8 cellular contexts compared by ENCODE assay signal in the genomic region with DNA sequence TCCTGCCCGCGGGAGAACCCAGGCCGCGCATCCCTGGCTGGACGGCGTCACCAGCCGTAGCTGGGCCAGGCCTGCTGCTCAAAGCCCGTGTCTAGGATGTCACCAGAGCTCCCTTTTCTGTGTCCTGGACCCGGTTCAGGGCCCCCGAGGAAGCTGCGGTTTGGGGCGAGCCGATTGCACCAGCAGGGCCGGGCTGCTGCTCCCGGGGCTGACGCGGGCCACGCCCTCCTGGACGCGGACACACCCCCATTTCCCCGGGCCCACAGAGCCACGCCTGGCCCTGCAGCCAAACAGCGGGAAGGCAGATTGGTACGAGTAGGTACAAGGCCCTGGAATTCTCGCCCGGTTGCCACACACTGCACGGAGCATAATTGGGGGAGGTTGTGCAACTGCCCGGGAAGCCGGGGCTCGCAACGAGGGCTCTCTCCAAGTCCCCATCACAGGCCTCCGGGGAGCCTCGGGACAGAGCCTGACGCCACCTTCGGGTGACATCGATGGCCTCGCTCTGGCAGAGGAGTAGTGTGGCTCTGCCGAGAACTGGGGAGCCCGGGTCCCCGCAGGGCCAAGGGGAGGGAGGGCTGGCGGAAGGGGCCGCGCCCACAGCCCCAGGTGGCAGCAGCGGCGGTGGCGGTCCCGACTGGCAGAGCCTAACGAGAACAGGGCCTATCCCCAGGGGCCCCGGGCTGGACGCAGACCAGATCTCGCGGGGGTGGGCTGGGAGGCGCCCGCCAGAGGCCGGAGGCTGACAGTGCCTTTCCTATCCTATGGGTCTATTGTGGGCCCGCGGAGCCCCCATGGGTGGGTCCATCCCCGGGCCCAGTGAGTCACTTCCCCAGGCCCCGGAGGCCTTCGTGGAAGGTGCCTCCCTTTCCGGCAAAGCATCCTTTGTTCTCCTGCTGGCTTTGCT. TPM values are rescaled to one million over a fixed set of nuclear protein-coding genes. Genes with fewer than 3 reads are reported as not detected.
DNase-seq lines count a peak whose midpoint lies in the region; ATAC-seq, FAIRE-seq and TF ChIP-seq lines count a peak whose summit lies in the region.

No MANE protein-coding gene starts in this region.

- peak overlapping the region; percentile 77 for H3K4me3 Mint-ChIP-seq in T-helper 1 cell treated with Interleukin-12 subunit alpha and Interleukin-12 subunit beta and Interleukin-4 antibody, amounts not matched to agents 30 μg/mL and 1 μg/mL, for 36 hours

- POLR2A ChIA-PET in GM12878 (lab: Charles Lee), result no interaction called here

- TF ChIP-seq CTCF in GM12878 (IDR thresholded peaks at IDR 0.05 in 2 of 3, conservative IDR thresholded peaks at IDR 0.05 in 1 of 3; ENCODE audit: control insufficient read depth in 2 of 3, extremely low read depth in 1 of 3, insufficient read depth in 1 of 3, low read depth in 3 of 3, low read length in 3 of 3), result no peak

- no peaks in the 10 kb centered on the region for H3K27me3 ChIP-seq in BLaER1 treated with 17β-estradiol and CSF1 and Interleukin-3, amounts not matched to agents 10 nM and 100 nM
- H3K27me3 ChIP-seq in GM12878 (replicated peaks in 1 of 2; ENCODE audit: control insufficient read depth in 2 of 2, insufficient read depth in 2 of 2, low read length in 1 of 2) (peaks cover 3 to 5% of the 10 kb centered on the region in 2 experiments; a peak in 2 of 4 replicates), iPS-20b (ENCODE audit: insufficient read depth, low read length) (peaks cover 23% of the 10 kb centered on the region), small intestine (ENCODE audit: control insufficient read depth in 2 of 2, insufficient read depth in 2 of 2, low read length in 2 of 2) (no peaks in the 10 kb centered on the region)

- intact Hi-C loops in GM12878 (cut with micrococcal nuclease; ENCODE audit: unreplicated experiment), result no loop called here

- peak overlapping the region; percentile 78 for H3K27ac Mint-ChIP-seq in T-helper 1 cell treated with Interleukin-12 subunit alpha and Interleukin-12 subunit beta and Interleukin-4 antibody, amounts not matched to agents 30 μg/mL and 1 μg/mL, for 36 hours

- H4K20me1 ChIP-seq in BLaER1 treated with 17β-estradiol and CSF1 and Interleukin-3, amounts not matched to agents 10 nM and 100 nM, result no peaks in the 10 kb centered on the region
- no peaks in the 10 kb centered on the region for H4K20me1 ChIP-seq in GM12878 (ENCODE audit: control insufficient read depth, insufficient read depth)

- DNase-seq in GM12878 (ENCODE audit: low read depth, low spot score) (no peak), small intestine (peak; percentile 58), DMS153 treated with DMSO at 0.1 percent for 48 hours (lab: John Stamatoyannopoulos, UW; ENCODE audit: unreplicated experiment) (no peak)

- RAD21 ChIA-PET in GM12878 (lab: Charles Lee; ENCODE audit: unreplicated experiment), result no interaction called here

- CTCF ChIA-PET in GM12878 (lab: Yijun Ruan, JAX), result no interaction called here

- H3K27ac ChIP-seq in BLaER1 treated with 17β-estradiol and CSF1 and Interleukin-3, amounts not matched to agents 10 nM and 100 nM, result peak overlapping the region; percentile 88 to 99 (median 98)
- H3K27ac ChIP-seq in GM12878 (ENCODE audit: control insufficient read depth, insufficient read depth) (no peak overlapping the region), iPS-20b (ENCODE audit: low read length) (no peak overlapping the region), small intestine (ENCODE audit: low read depth in 1 of 2, low read length in 1 of 2) (peak overlapping the region in 1 of 2 donors; percentile 61)

- peak; percentile 49 for ATAC-seq in HG03175 (IDR thresholded peaks at IDR 0.05; ENCODE audit: unreplicated experiment)
- peak; percentile 78 for ATAC-seq in GM12878
- no peak for ATAC-seq in HG03520 (IDR thresholded peaks at IDR 0.05; ENCODE audit: unreplicated experiment)

- H3K9me3 ChIP-seq in BLaER1 treated with 17β-estradiol and CSF1 and Interleukin-3, amounts not matched to agents 10 nM and 100 nM (replicated peaks in 1 of 11), result no peaks in the 10 kb centered on the region
- H3K9me3 ChIP-seq in GM12878 (replicated peaks; ENCODE audit: control insufficient read depth, insufficient read depth, low read length), result no peaks in the 10 kb centered on the region
- H3K9me3 ChIP-seq in iPS-20b (ENCODE audit: insufficient read depth, low read depth, low read length), result no peaks in the 10 kb centered on the region
- H3K9me3 ChIP-seq in small intestine (ENCODE audit: control insufficient read depth, low read depth), result no peaks in the 10 kb centered on the region

- H3K4me1 Mint-ChIP-seq in T-helper 1 cell treated with Interleukin-12 subunit alpha and Interleukin-12 subunit beta and Interleukin-4 antibody, amounts not matched to agents 30 μg/mL and 1 μg/mL, for 36 hours (ENCODE audit: low read depth), result peaks cover 35% of the 10 kb centered on the region

- H3K9me3 Mint-ChIP-seq in T-helper 1 cell treated with Interleukin-12 subunit alpha and Interleukin-12 subunit beta and Interleukin-4 antibody, amounts not matched to agents 30 μg/mL and 1 μg/mL, for 36 hours, result no peaks in the 10 kb centered on the region

- peak overlapping the region; percentile 82 to 97 (median 91) for H3K9ac ChIP-seq in BLaER1 treated with 17β-estradiol and CSF1 and Interleukin-3, amounts not matched to agents 10 nM and 100 nM
- no peak overlapping the region for H3K9ac ChIP-seq in GM12878 (ENCODE audit: control insufficient read depth, insufficient read depth, low read length)
- H3K9ac ChIP-seq in iPS-20b (ENCODE audit: low read depth, low read length), result peak overlapping the region; percentile 67; the same call in 1 of the 2 replicates

- no peak for TF ChIP-seq RAD21 in GM12878 (IDR thresholded peaks at IDR 0.05; ENCODE audit: insufficient read depth, low read depth, low read length)

- H3K4me2 ChIP-seq in BLaER1 treated with 17β-estradiol and CSF1 and Interleukin-3, amounts not matched to agents 10 nM and 100 nM, result peak overlapping the region; percentile 89 to 99 (median 92)
- H3K4me2 ChIP-seq in GM12878 (ENCODE audit: control insufficient read depth, insufficient read depth), result peak overlapping the region; percentile 64; the same call in 1 of the 2 replicates

- H3K36me3 Mint-ChIP-seq in T-helper 1 cell treated with Interleukin-12 subunit alpha and Interleukin-12 subunit beta and Interleukin-4 antibody, amounts not matched to agents 30 μg/mL and 1 μg/mL, for 36 hours (ENCODE audit: low read depth), result no peaks in the 10 kb centered on the region

- WGBS in GM12878 (ENCODE audit: insufficient coverage, insufficient replicate concordance, low lambda C conversion rate, missing lambda C conversion rate), result 7% methylated on average over 55 of the region's 61 CpGs
- WGBS in small intestine, 3 donors, result 2% methylated on average over 38 to 61 of the region's 61 CpGs

- TF ChIP-seq EP300 in GM12878 (IDR thresholded peaks at IDR 0.05; ENCODE audit: borderline replicate concordance in 1 of 2, control insufficient read depth in 1 of 2, low read depth in 2 of 2, low read length in 2 of 2), result no peak

- H3K4me3 ChIP-seq in BLaER1 treated with 17β-estradiol and CSF1 and Interleukin-3, amounts not matched to agents 10 nM and 100 nM, result peak overlapping the region; percentile 41 to 71 (median 58)
- H3K4me3 ChIP-seq in GM12878 (no peak overlapping the region), iPS-20b (ENCODE audit: low read length) (peak overlapping the region; percentile 83), small intestine (ENCODE audit: low read depth in 1 of 2, low read length in 2 of 2) (peak overlapping the region in 1 of 2 donors; percentile 4)

- BruUV-seq in GM12878 (replicated peaks; lab: Mats Ljungman, UMichigan), result no TSS peak

- SMC1A ChIA-PET in GM12878 (lab: Charles Lee; ENCODE audit: uncharacterized antibody, unreplicated experiment), result no interaction called here

- H3K27me3 Mint-ChIP-seq in T-helper 1 cell treated with Interleukin-12 subunit alpha and Interleukin-12 subunit beta and Interleukin-4 antibody, amounts not matched to agents 30 μg/mL and 1 μg/mL, for 36 hours (ENCODE audit: low read depth), result no peaks in the 10 kb centered on the region

- H3K36me3 ChIP-seq in BLaER1 treated with 17β-estradiol and CSF1 and Interleukin-3, amounts not matched to agents 10 nM and 100 nM, result peaks cover 0 to 6% (median 0%) of the 10 kb centered on the region in 11 experiments; a peak in 2 of 22 replicates
- H3K36me3 ChIP-seq in GM12878 (ENCODE audit: control insufficient read depth in 2 of 2, insufficient read depth in 2 of 2, low read length in 1 of 2) (no peaks in the 10 kb centered on the region), iPS-20b (ENCODE audit: insufficient read depth, low read depth, low read length) (no peaks in the 10 kb centered on the region), small intestine (ENCODE audit: control insufficient read depth in 2 of 2, insufficient read depth in 2 of 2, low read length in 2 of 2) (no peaks in the 10 kb centered on the region)

- no peak for FAIRE-seq in GM12878 (lab: Jason Lieb, UNC)
- FAIRE-seq in small intestine (lab: Jason Lieb, UNC), result no peak

- H3K79me2 ChIP-seq in GM12878 (ENCODE audit: control insufficient read depth, insufficient read depth, low read length), result no peaks in the 10 kb centered on the region

- peak overlapping the region; percentile 34 for H2AFZ ChIP-seq in GM12878 (ENCODE audit: control insufficient read depth, low read depth, low read length)

- no peak for TF ChIP-seq POLR2A in GM12878 (IDR thresholded peaks at IDR 0.05; ENCODE audit: low read depth, low read length)

- in situ Hi-C loops in GM12878 (cut with MboI), result no loop called here

- H3K4me1 ChIP-seq in BLaER1 treated with 17β-estradiol and CSF1 and Interleukin-3, amounts not matched to agents 10 nM and 100 nM, result peaks cover 67 to 78% (median 70%) of the 10 kb centered on the region in 10 experiments
- H3K4me1 ChIP-seq in GM12878 (ENCODE audit: control insufficient read depth, insufficient read depth, low read length) (peaks cover 3% of the 10 kb centered on the region; the same call in 1 of the 2 replicates), iPS-20b (ENCODE audit: insufficient read depth, low read length) (peaks cover 10% of the 10 kb centered on the region; the same call in 1 of the 2 replicates), small intestine (ENCODE audit: control insufficient read depth in 2 of 2, insufficient read depth in 1 of 2, low read depth in 1 of 2, low read length in 1 of 2) (peaks cover 0 to 3% of the 10 kb centered on the region in 2 donors)

RNA-seq across cellular contexts. Expression of a gene that starts 23.5 kb away (rescaled TPM):
- not detected in 2 replicates for total RNA-seq in GM12878 (2013; cell fraction: nucleolus; rRNA removed)
- total RNA-seq in GM12878 (2014; rRNA removed) (not detected in 2 replicates), GM12878 (2014; rRNA removed; fragmentation: Illumina TruSeq; extraction: Trizol) (not detected in 2 replicates), GM12878 (2021) (0.11 TPM in 1 of 2 replicates, not detected in the other)
- not detected for polyA plus RNA-seq in GM12878 (2011; ENCODE audit: low read depth)
- polyA plus RNA-seq in GM12878 (2011; rRNA removed) (not detected in 2 replicates), GM12878 (2014; fragmentation: Illumina TruSeq; extraction: Trizol) (not detected in 2 replicates), GM12878 (2014; fragmentation: Nextera tagmentation; extraction: Ambion mirVana) (not detected), GM12878 (2014; rRNA removed) (not detected in 2 replicates), GM12878 (2016; fragmentation: Nextera tagmentation; extraction: Ambion mirVana) (not detected), small intestine (10 to 100 TPM in 1 of 3 donors, 1 to 10 TPM in 1, under 1 TPM in 1; 0.67 to 15.4 (median 1.4) TPM)
- polyA plus RNA-seq in GM12878 (2011; cell fraction: cytosol; rRNA removed), result 0.01 and 0.13 TPM in 2 replicates
- polyA plus RNA-seq in GM12878 (2011; cell fraction: nucleus; rRNA removed), result 0.16 and 0.18 TPM in 2 replicates
- not detected in 2 replicates for polyA plus RNA-seq in GM12878 (2012)
- polyA minus RNA-seq in GM12878 (2011; rRNA and poly(A)+ RNA removed), result 0.41 TPM in 1 of 2 replicates, not detected in the other
- 1.6 TPM in 1 of 2 replicates, not detected in the other for polyA minus RNA-seq in GM12878 (2011; cell fraction: cytosol; rRNA and poly(A)+ RNA removed)
- polyA minus RNA-seq in GM12878 (2011; cell fraction: nucleus; rRNA and poly(A)+ RNA removed), result not detected in 2 replicates

Comparison
In these comparisons a context has a peak if more than half of its experiments do, and no peak if none do; other contexts are left out.
1. H3K27ac ChIP-seq: peak in BLaER1 treated with 17β-estradiol and CSF1 and Interleukin-3, amounts not matched to agents 10 nM and 100 nM (11 of 11); none in GM12878 (single experiment) and iPS-20b (single experiment).